ENCODE assay signal across 30 cellular contexts in genomic region chr21:27043377-27043776, GRCh38.
"Had no signal": no experiment of that assay in that cellular context is flagged by ENCODE, and none has a peak within 500 bp of the region (broad histone marks: within the 10 kb centered on the region; RNA-seq: fewer than 3 reads in every experiment).

No MANE protein-coding gene starts in this region.

- H3K9me3 ChIP-seq: lower lobe of right lung, ovary, right atrium auricular region, right lobe of liver, stomach, testis, thyroid gland, transverse colon, upper lobe of left lung had no signal

- H3K27ac ChIP-seq: lower lobe of right lung, ovary, right atrium auricular region, right lobe of liver, stomach, testis, thyroid gland, transverse colon, upper lobe of left lung had no signal

- H3K9me3 Mint-ChIP-seq: mesothelial cell of epicardium; naive B cell; nephron progenitor cell; stimulated activated naive B cell treated with anti-CD40 and anti-IgM and Interleukin-4, amounts not matched to agents 10 μg/mL and 1 μg/mL and 100 μg/mL, for 72 hours had no signal

- ATAC-seq: heart left ventricle; left cardiac atrium; left lobe of liver; lower lobe of right lung; natural killer cell; right lobe of liver; stimulated activated naive B cell treated with anti-CD40 and anti-IgM and Interleukin-4, amounts not matched to agents 10 μg/mL and 1 μg/mL and 100 μg/mL, for 72 hours; stimulated activated naive CD8-positive, alpha-beta T cell treated with anti-CD3 and anti-CD28 coated beads, Interleukin-15, Interleukin-2, amounts not matched to agents 100 U/mL and 50 U/mL, for 24 hours had no signal

- H3K4me2 ChIP-seq: smooth muscle cell had no signal

- H3K36me3 Mint-ChIP-seq: mesothelial cell of epicardium; naive B cell; natural killer cell; stimulated activated naive B cell treated with anti-CD40 and anti-IgM and Interleukin-4, amounts not matched to agents 10 μg/mL and 1 μg/mL and 100 μg/mL, for 72 hours had no signal

- H3K27me3 Mint-ChIP-seq: naive B cell; progenitor cell of endocrine pancreas; stimulated activated naive B cell treated with anti-CD40 and anti-IgM and Interleukin-4, amounts not matched to agents 10 μg/mL and 1 μg/mL and 100 μg/mL, for 72 hours had no signal

- H3K27ac Mint-ChIP-seq: mesothelial cell of epicardium; natural killer cell; nephron progenitor cell; progenitor cell of endocrine pancreas; stimulated activated naive B cell treated with anti-CD40 and anti-IgM and Interleukin-4, amounts not matched to agents 10 μg/mL and 1 μg/mL and 100 μg/mL, for 72 hours had no signal

- DNase-seq: heart left ventricle; hypothalamus; kidney glomerular epithelial cell; left cardiac atrium; lower lobe of right lung; mammary epithelial cell; mesenchymal stem cell; naive B cell; natural killer cell; nephron progenitor cell; ovary; right lobe of liver; stimulated activated CD4-positive, alpha-beta T cell treated with anti-CD3 and anti-CD28 coated beads, Interleukin-1b, Interleukin-23, amount 100 ng/mL, for 48 hours; stimulated activated CD4-positive, alpha-beta T cell treated with anti-CD3 and anti-CD28 coated beads, Interleukin-2, amount 100 ng/mL, for 48 hours; stimulated activated CD4-positive, alpha-beta T cell treated with anti-CD3 and anti-CD28 coated beads, Interleukin-4, amount 100 ng/mL, for 4 hours; stimulated activated CD8-positive, alpha-beta memory T cell treated with anti-CD3 and anti-CD28 coated beads, Interleukin-4, amount 100 ng/mL, for 48 hours; stimulated activated naive B cell treated with anti-CD40 and anti-IgM and Interleukin-4, amounts not matched to agents 10 μg/mL and 1 μg/mL and 100 μg/mL, for 72 hours; stimulated activated naive CD8-positive, alpha-beta T cell treated with anti-CD3 and anti-CD28 coated beads, Interleukin-15, Interleukin-2, amounts not matched to agents 100 U/mL and 50 U/mL, for 24 hours; stomach; testis; thyroid gland; transverse colon; upper lobe of left lung had no signal

- H3K4me1 ChIP-seq: lower lobe of right lung, right atrium auricular region, right lobe of liver, stomach, testis, thyroid gland, upper lobe of left lung had no signal

- H3K27me3 ChIP-seq: heart left ventricle, ovary, right atrium auricular region, right lobe of liver, stomach, testis, thyroid gland, transverse colon, upper lobe of left lung had no signal

- H3K4me3 ChIP-seq: heart left ventricle, lower lobe of right lung, ovary, right atrium auricular region, right lobe of liver, smooth muscle cell, stomach, testis, thyroid gland, transverse colon, upper lobe of left lung had no signal

- H3K4me3 Mint-ChIP-seq: mesothelial cell of epicardium; naive B cell; natural killer cell; nephron progenitor cell; stimulated activated naive B cell treated with anti-CD40 and anti-IgM and Interleukin-4, amounts not matched to agents 10 μg/mL and 1 μg/mL and 100 μg/mL, for 72 hours had no signal

- H3K4me1 Mint-ChIP-seq: naive B cell; natural killer cell; stimulated activated naive B cell treated with anti-CD40 and anti-IgM and Interleukin-4, amounts not matched to agents 10 μg/mL and 1 μg/mL and 100 μg/mL, for 72 hours had no signal

- H3K36me3 ChIP-seq: heart left ventricle, lower lobe of right lung, ovary, right atrium auricular region, right lobe of liver, stomach, thyroid gland, transverse colon, upper lobe of left lung had no signal

- FAIRE-seq: keratinocyte, urothelium cell line had no signal
